In genomic region chr2:219416938-219417337, GRCh38 we compare ENCODE assay signal across 27 cellular contexts. TPM values are rescaled to one million over a fixed set of nuclear protein-coding genes. Genes with fewer than 3 reads are reported as not detected.
DNase-seq lines count a peak whose midpoint lies in the region; ATAC-seq and TF ChIP-seq lines count a peak whose summit lies in the region.
"Had no signal": no experiment of that assay in that cellular context is flagged by ENCODE, and none has a peak within 500 bp of the region (broad histone marks: within the 10 kb centered on the region; RNA-seq: fewer than 3 reads in every experiment).

No MANE protein-coding gene starts in this region.

- WGBS in heart left ventricle, 4 donors = 39 to 54% (median 48%) methylated on average over 4 of the region's 4 CpGs
- 82 to 88% (median 83%) methylated on average over 4 of the region's 4 CpGs for WGBS in ovary, 3 donors

- intact Hi-C loops in heart left ventricle (cut with DNase I) = loop anchor here in 1 of 10 donors (1.0 kb wide), 1 partner anchor 12 kb away; no protein-coding TSS in a partner anchor
- intact Hi-C loops in ovary (cut with DNase I) = no loop called here

- H3K9me3 ChIP-seq in SJCRH30 (replicated peaks) = no peaks in the 10 kb centered on the region; the same call in 1 of the 2 replicates
- H3K9me3 ChIP-seq in heart left ventricle = peaks cover 0 to 12% (median 0%) of the 10 kb centered on the region in 12 donors
- no peaks in the 10 kb centered on the region for H3K9me3 ChIP-seq in ovary
- H3K9me3 ChIP-seq: lower lobe of right lung had no signal

- H3K36me3 ChIP-seq in SJCRH30 (peaks cover 10% of the 10 kb centered on the region), heart left ventricle (peaks cover 0 to 19% (median 14%) of the 10 kb centered on the region in 9 donors), ovary (no peaks in the 10 kb centered on the region)
- H3K36me3 ChIP-seq: cardiac muscle cell, lower lobe of right lung had no signal

- TF ChIP-seq POLR2A in heart left ventricle (IDR thresholded peaks at IDR 0.05) (peak in 1 of 2 donors; percentile 27), ovary (IDR thresholded peaks at IDR 0.05) (no peak)

- no peak for TF ChIP-seq CTCF in heart left ventricle (IDR thresholded peaks at IDR 0.05)
- no peak for TF ChIP-seq CTCF in ovary (IDR thresholded peaks at IDR 0.05)
- no peak for TF ChIP-seq CTCF in type B pancreatic cell (conservative IDR thresholded peaks at IDR 0.05)

- peaks cover 17% of the 10 kb centered on the region for H3K4me1 ChIP-seq in SJCRH30
- peaks cover 0 to 38% (median 10%) of the 10 kb centered on the region in 12 donors for H3K4me1 ChIP-seq in heart left ventricle
- peaks cover 5% of the 10 kb centered on the region for H3K4me1 ChIP-seq in ovary (ENCODE audit: insufficient read depth)
- H3K4me1 ChIP-seq: lower lobe of right lung had no signal

- peaks cover 9% of the 10 kb centered on the region for H3K4me1 Mint-ChIP-seq in type B pancreatic cell (ENCODE audit: unreplicated experiment)
- no peaks in the 10 kb centered on the region for H3K4me1 Mint-ChIP-seq in activated T-cell treated with anti-CD3 and anti-CD28 coated beads, Interleukin-2, amount 50 U/mL, for 72 hours (ENCODE audit: low read depth)

- H3K9me3 Mint-ChIP-seq in type B pancreatic cell = no peaks in the 10 kb centered on the region
- peaks cover 0 to 1% of the 10 kb centered on the region in 2 donors for H3K9me3 Mint-ChIP-seq in activated T-cell treated with anti-CD3 and anti-CD28 coated beads, Interleukin-2, amount 50 U/mL, for 72 hours

- no peak for DNase-seq in SJCRH30
- DNase-seq in heart left ventricle = peak in 2 of 5 donors; percentile 82 to 83
- no peak for DNase-seq in ovary
- DNase-seq in type B pancreatic cell (ENCODE audit: extremely low spot score, unreplicated experiment) = no peak
- DNase-seq in NCI-H82 (lab: John Stamatoyannopoulos, UW) = no peak
- no peak for DNase-seq in C1 segment of cervical spinal cord (lab: John Stamatoyannopoulos, UW)
- no peak for DNase-seq in NCI-H146 (lab: John Stamatoyannopoulos, UW)
- DNase-seq in activated T-cell treated with anti-CD3 and anti-CD28 coated beads, Interleukin-2, amount 50 U/mL, for 72 hours = no peak
- DNase-seq: activated CD4-positive, alpha-beta T cell treated with anti-CD3 and anti-CD28 coated beads for 1 hour; activated CD8-positive, alpha-beta T cell treated with anti-CD3 and anti-CD28 coated beads, Interleukin-2, amount 10 ng/mL, durations not matched to agents 7 days and 5 days; activated naive CD4-positive, alpha-beta T cell treated with Interleukin-2 at 50 U/mL for 16 hours; amniotic stem cell; DMS79; dorsolateral prefrontal cortex; foreskin fibroblast; lower lobe of right lung; NCI-H187 treated with DMSO at 0.1 percent for 48 hours; NCI-H774; OCI-M1; SIG-M5; T-cell had no signal

- H3K4me3 ChIP-seq in SJCRH30 (no peak overlapping the region), heart left ventricle (peak overlapping the region in 1 of 12 donors; percentile 15), ovary (no peak overlapping the region)
- H3K4me3 ChIP-seq: cardiac muscle cell, dorsolateral prefrontal cortex, GM12878, lower lobe of right lung had no signal

- no peak overlapping the region for H3K27ac Mint-ChIP-seq in type B pancreatic cell
- no peak overlapping the region for H3K27ac Mint-ChIP-seq in activated T-cell treated with anti-CD3 and anti-CD28 coated beads, Interleukin-2, amount 50 U/mL, for 72 hours
- H3K27ac Mint-ChIP-seq: activated CD8-positive, alpha-beta T cell treated with anti-CD3 and anti-CD28 coated beads, Interleukin-2, amount 10 ng/mL, durations not matched to agents 7 days and 5 days; T-cell had no signal

- ATAC-seq in heart left ventricle = peak; percentile 36 to 72 (median 58)
- no peak for ATAC-seq in activated T-cell treated with anti-CD3 and anti-CD28 coated beads, Interleukin-2, amount 50 U/mL, for 72 hours (replicated peaks in 1 of 2)
- ATAC-seq: activated CD8-positive, alpha-beta T cell treated with anti-CD3 and anti-CD28 coated beads, Interleukin-2, amount 10 ng/mL, durations not matched to agents 7 days and 5 days; GM12878; HCT116; sciatic nerve; T-cell had no signal

- no peaks in the 10 kb centered on the region for H3K27me3 ChIP-seq in SJCRH30
- H3K27me3 ChIP-seq in heart left ventricle = peaks cover 0 to 21% (median 15%) of the 10 kb centered on the region in 9 donors
- H3K27me3 ChIP-seq in ovary = no peaks in the 10 kb centered on the region
- H3K27me3 ChIP-seq: cardiac muscle cell had no signal

- H3K36me3 Mint-ChIP-seq in type B pancreatic cell = no peaks in the 10 kb centered on the region
- H3K36me3 Mint-ChIP-seq in activated T-cell treated with anti-CD3 and anti-CD28 coated beads, Interleukin-2, amount 50 U/mL, for 72 hours (ENCODE audit: insufficient read depth in 2 of 2) = no peaks in the 10 kb centered on the region
- H3K36me3 Mint-ChIP-seq: T-cell had no signal

- H3K27ac ChIP-seq in SJCRH30 (peak overlapping the region; percentile 65; the same call in 1 of the 2 replicates), heart left ventricle (peak overlapping the region; percentile 27 to 99 (median 96)), ovary (peak overlapping the region; percentile 31 to 71)
- H3K27ac ChIP-seq: cardiac muscle cell, lower lobe of right lung had no signal

- peak overlapping the region; percentile 49 for H3K4me3 Mint-ChIP-seq in type B pancreatic cell
- H3K4me3 Mint-ChIP-seq in activated T-cell treated with anti-CD3 and anti-CD28 coated beads, Interleukin-2, amount 50 U/mL, for 72 hours = no peak overlapping the region
- H3K4me3 Mint-ChIP-seq: activated CD8-positive, alpha-beta T cell treated with anti-CD3 and anti-CD28 coated beads, Interleukin-2, amount 10 ng/mL, durations not matched to agents 7 days and 5 days; T-cell had no signal

- H3K27me3 Mint-ChIP-seq in type B pancreatic cell = peaks cover 50% of the 10 kb centered on the region
- peaks cover 30% of the 10 kb centered on the region for H3K27me3 Mint-ChIP-seq in activated T-cell treated with anti-CD3 and anti-CD28 coated beads, Interleukin-2, amount 50 U/mL, for 72 hours (ENCODE audit: low read depth)

- TF ChIP-seq EP300 in ovary (IDR thresholded peaks at IDR 0.05) = no peak

RNA-seq across cellular contexts. Expression of gene DES, which starts 1.2 kb away (rescaled TPM):
- 331 and 376 TPM in 2 replicates for total RNA-seq in SJCRH30 (2014; rRNA removed; shearing (Covaris generic))
- total RNA-seq in heart left ventricle (over 10,000 TPM in 8 of 9 donors, 1,000 to 10,000 TPM in 1; 9,618 to 28,674 (median 17,979) TPM), ovary (1,000 to 10,000 TPM in 1 of 7 donors, 100 to 1,000 TPM in 4, 10 to 100 TPM in 2; 86.5 to 1,061 (median 184) TPM), type B pancreatic cell (ENCODE audit: low replicate concordance) (1.4 and 9.3 TPM in 2 replicates)
- polyA plus RNA-seq in heart left ventricle (over 10,000 TPM; 15,024 to 19,385 TPM), ovary (100 to 1,000 TPM; 149 to 642 TPM)
- total RNA-seq in activated T-cell treated with anti-CD3 and anti-CD28 coated beads, Interleukin-2, amount 50 U/mL, for 72 hours = under 1 TPM in 1 of 2 donors, not detected in 1; 0.10 TPM
- total RNA-seq: activated CD8-positive, alpha-beta T cell treated with anti-CD3 and anti-CD28 coated beads, Interleukin-2, amount 10 ng/mL, durations not matched to agents 7 days and 5 days; osteocyte had no signal
- polyA plus RNA-seq: GM12878, keratinocyte had no signal

RNA-seq across cellular contexts. Expression of gene SPEG, which starts 17.7 kb away (rescaled TPM):
- total RNA-seq in SJCRH30 (2014; rRNA removed; shearing (Covaris generic)) = 21.3 and 26.2 TPM in 2 replicates
- total RNA-seq in heart left ventricle = 100 to 1,000 TPM in 6 of 9 donors, 10 to 100 TPM in 3; 93.6 to 150 (median 114) TPM
- 10 to 100 TPM; 64.8 to 92.2 TPM for polyA plus RNA-seq in heart left ventricle
- 10 to 100 TPM; 13.9 to 79.7 (median 29.6) TPM for total RNA-seq in ovary
- 10 to 100 TPM in 1 of 2 donors, 1 to 10 TPM in 1; 9.9 to 31.4 TPM for polyA plus RNA-seq in ovary
- total RNA-seq in type B pancreatic cell (ENCODE audit: low replicate concordance) = 11.5 and 49.4 TPM in 2 replicates
- total RNA-seq in activated T-cell treated with anti-CD3 and anti-CD28 coated beads, Interleukin-2, amount 50 U/mL, for 72 hours = 1 to 10 TPM; 4.8 to 6.9 TPM

RNA-seq across cellular contexts. Expression of gene DNPEP, which starts 29.2 kb away (rescaled TPM):
- 29.5 and 33.1 TPM in 2 replicates for total RNA-seq in SJCRH30 (2014; rRNA removed; shearing (Covaris generic))
- total RNA-seq in heart left ventricle (100 to 1,000 TPM in 1 of 9 donors, 10 to 100 TPM in 8; 61.8 to 101 (median 73.4) TPM), ovary (10 to 100 TPM; 34.7 to 72.9 (median 66.4) TPM), type B pancreatic cell (ENCODE audit: low replicate concordance) (54.1 and 56.1 TPM in 2 replicates)
- polyA plus RNA-seq in heart left ventricle (10 to 100 TPM; 61.3 to 69.6 TPM), ovary (10 to 100 TPM; 23.4 to 54.2 TPM)
- 10 to 100 TPM; 61.5 to 71.0 TPM for total RNA-seq in activated T-cell treated with anti-CD3 and anti-CD28 coated beads, Interleukin-2, amount 50 U/mL, for 72 hours

Comparison
In these comparisons a context has a peak if more than half of its experiments do, and no peak if none do; other contexts are left out.
1. ATAC-seq: peak in heart left ventricle (4 of 4); none in activated T-cell treated with anti-CD3 and anti-CD28 coated beads, Interleukin-2, amount 50 U/mL, for 72 hours (0 of 2).
2. RNA of gene DES, which starts 1.2 kb away (total RNA-seq): 9,618 to 28,674 TPM in heart left ventricle; 331 to 376 TPM in SJCRH30, 86.5 to 1,061 TPM in ovary, 1.4 to 9.3 TPM in type B pancreatic cell and 0.10 TPM in activated T-cell treated with anti-CD3 and anti-CD28 coated beads, Interleukin-2, amount 50 U/mL, for 72 hours; every median in the first group is over 4 times any median in the second.
3. Peak in every context shown above with its lines, with median percentiles within 50 percentile points of each other: H3K27ac ChIP-seq.